Comparison of ENCODE assay signal across 23 cellular contexts in the genomic region with DNA sequence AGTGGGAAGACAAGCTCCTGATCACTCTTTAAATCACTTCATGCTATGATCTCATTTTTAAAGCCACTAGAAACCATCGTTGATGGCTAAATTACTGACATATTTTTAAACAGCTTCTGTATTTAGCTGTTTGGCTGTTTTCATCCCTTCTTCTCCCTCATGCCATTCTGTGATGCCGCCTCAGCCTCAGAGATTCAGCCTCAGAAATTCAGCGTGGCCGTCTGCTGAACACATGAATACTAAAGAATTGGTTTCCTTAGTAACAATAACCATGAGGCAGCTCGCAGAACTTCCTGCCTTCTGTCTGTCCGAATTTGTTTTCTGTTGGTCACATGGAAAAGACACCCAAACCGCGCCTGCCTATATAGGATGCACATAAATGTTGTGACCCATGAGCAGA.
"Had no signal": no experiment of that assay in that cellular context is flagged by ENCODE, and none has a peak within 500 bp of the region (broad histone marks: within the 10 kb centered on the region; RNA-seq: fewer than 3 reads in every experiment).

No MANE protein-coding gene starts in this region.

- H2AFZ ChIP-seq: parathyroid adenoma had no signal

- FAIRE-seq: bronchial epithelial cell, keratinocyte, small intestine had no signal

- H3K4me1 ChIP-seq: adrenal gland, ascending aorta, colonic mucosa, esophagus muscularis mucosa, heart right ventricle, parathyroid adenoma, right lobe of liver, stomach, upper lobe of left lung had no signal

- DNase-seq: activated CD4-positive, alpha-beta T cell treated with anti-CD3 and anti-CD28 coated beads for 1 hour; activated CD4-positive, alpha-beta T cell treated with anti-CD3 and anti-CD28 coated beads, Interleukin-2, amount 50 U/mL, for 1 hour; activated CD8-positive, alpha-beta T cell treated with anti-CD3 and anti-CD28 coated beads, Interleukin-2, amount 10 ng/mL, durations not matched to agents 7 days and 5 days; activated T-cell treated with anti-CD3 and anti-CD28 coated beads, Interleukin-2, amount 50 U/mL, for 1 hour; adrenal gland; colonic mucosa; heart right ventricle; lower lobe of right lung; naive thymus-derived CD4-positive, alpha-beta T cell; right lobe of liver; small intestine; stimulated activated CD4-positive, alpha-beta T cell treated with anti-CD3 and anti-CD28 coated beads, Interleukin-2, amount 100 ng/mL, for 24 hours; stomach; T-helper 9 cell; upper lobe of left lung had no signal

- ATAC-seq: activated CD8-positive, alpha-beta T cell treated with anti-CD3 and anti-CD28 coated beads, Interleukin-2, amount 10 ng/mL, durations not matched to agents 7 days and 5 days; activated naive CD4-positive, alpha-beta T cell treated with anti-CD3 and anti-CD28 coated beads, Interleukin-2, amount 50 U/mL, for 72 hours; heart right ventricle; lower lobe of right lung; naive thymus-derived CD4-positive, alpha-beta T cell; right lobe of liver; stimulated activated memory B cell treated with anti-CD40 and anti-IgM and Interleukin-4, amounts not matched to agents 10 μg/mL and 1 μg/mL and 100 μg/mL, for 72 hours had no signal

- H3K4me3 Mint-ChIP-seq: activated CD8-positive, alpha-beta T cell treated with anti-CD3 and anti-CD28 coated beads, Interleukin-2, amount 10 ng/mL, durations not matched to agents 7 days and 5 days; naive thymus-derived CD4-positive, alpha-beta T cell; stimulated activated memory B cell treated with anti-CD40 and anti-IgM and Interleukin-4, amounts not matched to agents 10 μg/mL and 1 μg/mL and 100 μg/mL, for 72 hours had no signal

- H3K27ac ChIP-seq: adrenal gland, ascending aorta, colonic mucosa, esophagus muscularis mucosa, heart right ventricle, lower lobe of right lung, parathyroid adenoma, right lobe of liver, stomach, thoracic aorta, upper lobe of left lung had no signal

- H3K4me3 ChIP-seq: adrenal gland, ascending aorta, colonic mucosa, esophagus muscularis mucosa, heart right ventricle, lower lobe of right lung, right lobe of liver, stomach, thoracic aorta, upper lobe of left lung had no signal

- H3K27me3 Mint-ChIP-seq: stimulated activated memory B cell treated with anti-CD40 and anti-IgM and Interleukin-4, amounts not matched to agents 10 μg/mL and 1 μg/mL and 100 μg/mL, for 72 hours had no signal

- H3K9me3 ChIP-seq: adrenal gland, ascending aorta, colonic mucosa, esophagus muscularis mucosa, heart right ventricle, lower lobe of right lung, right lobe of liver, stomach, thoracic aorta, upper lobe of left lung had no signal

- H3K27ac Mint-ChIP-seq: activated CD8-positive, alpha-beta T cell treated with anti-CD3 and anti-CD28 coated beads, Interleukin-2, amount 10 ng/mL, durations not matched to agents 7 days and 5 days; activated naive CD4-positive, alpha-beta T cell treated with anti-CD3 and anti-CD28 coated beads, Interleukin-2, amount 50 U/mL, for 72 hours; naive thymus-derived CD4-positive, alpha-beta T cell; stimulated activated memory B cell treated with anti-CD40 and anti-IgM and Interleukin-4, amounts not matched to agents 10 μg/mL and 1 μg/mL and 100 μg/mL, for 72 hours had no signal

- H3K27me3 ChIP-seq: adrenal gland, ascending aorta, colonic mucosa, esophagus muscularis mucosa, right lobe of liver, stomach, upper lobe of left lung had no signal

- H3K79me2 ChIP-seq: parathyroid adenoma had no signal

- H3K9me3 Mint-ChIP-seq: activated naive CD4-positive, alpha-beta T cell treated with anti-CD3 and anti-CD28 coated beads, Interleukin-2, amount 50 U/mL, for 72 hours; naive thymus-derived CD4-positive, alpha-beta T cell; stimulated activated memory B cell treated with anti-CD40 and anti-IgM and Interleukin-4, amounts not matched to agents 10 μg/mL and 1 μg/mL and 100 μg/mL, for 72 hours had no signal

- H3K4me1 Mint-ChIP-seq: naive thymus-derived CD4-positive, alpha-beta T cell; stimulated activated memory B cell treated with anti-CD40 and anti-IgM and Interleukin-4, amounts not matched to agents 10 μg/mL and 1 μg/mL and 100 μg/mL, for 72 hours had no signal

- H3K9ac ChIP-seq: parathyroid adenoma had no signal

- H3K36me3 ChIP-seq: adrenal gland, ascending aorta, colonic mucosa, esophagus muscularis mucosa, heart right ventricle, lower lobe of right lung, right lobe of liver, stomach, thoracic aorta, upper lobe of left lung had no signal

- H3K36me3 Mint-ChIP-seq: activated naive CD4-positive, alpha-beta T cell treated with anti-CD3 and anti-CD28 coated beads, Interleukin-2, amount 50 U/mL, for 72 hours; naive thymus-derived CD4-positive, alpha-beta T cell; stimulated activated memory B cell treated with anti-CD40 and anti-IgM and Interleukin-4, amounts not matched to agents 10 μg/mL and 1 μg/mL and 100 μg/mL, for 72 hours had no signal
